In genomic region chr4:72302981-72303704, GRCh38 we compare ENCODE assay signal across 7 cellular contexts.
A peak's percentile ranks its signal among the peaks of the same experiment; 100 is the strongest.
DNase-seq lines count a peak whose midpoint lies in the region; ATAC-seq, FAIRE-seq and TF ChIP-seq lines count a peak whose summit lies in the region.

No MANE protein-coding gene starts in this region.

- DNase-seq in GM03348 (ENCODE audit: low spot score) (peak; percentile 38), SKM-1 (lab: John Stamatoyannopoulos, UW; ENCODE audit: unreplicated experiment) (peak; percentile 24), astrocyte of the cerebellum (ENCODE audit: low read depth) (no peak)
- peak; percentile 8 for DNase-seq in stimulated activated CD4-positive, alpha-beta T cell treated with anti-CD3 and anti-CD28 coated beads, Interleukin-4, amount 100 ng/mL, for 1 hour

- peak; percentile 65 for TF ChIP-seq CTCF in astrocyte of the cerebellum (IDR thresholded peaks at IDR 0.05; ENCODE audit: low read depth, low read length, missing control alignments)

- ATAC-seq in GM19468 (IDR thresholded peaks at IDR 0.05; ENCODE audit: extremely low read depth, unreplicated experiment) (peak; percentile 86), HG03520 (IDR thresholded peaks at IDR 0.05; ENCODE audit: unreplicated experiment) (peak; percentile 94)

- in situ Hi-C loops in astrocyte of the cerebellum (cut with HindIII; ENCODE audit: low sequenced_read_pairs), result no loop called here

- no peak overlapping the region for H3K4me3 ChIP-seq in astrocyte of the cerebellum (ENCODE audit: low read depth, low read length)

- FAIRE-seq in islet of Langerhans (lab: Jason Lieb, UNC), result peak; percentile 95
